In genomic region chr12:119659289-119659897, GRCh38 we compare ENCODE assay signal across 8 cellular contexts. TPM values are rescaled to one million over a fixed set of nuclear protein-coding genes. Genes with fewer than 3 reads are reported as not detected.
DNase-seq lines count a peak whose midpoint lies in the region; ATAC-seq and TF ChIP-seq lines count a peak whose summit lies in the region.

No MANE protein-coding gene starts in this region.

- no peaks in the 10 kb centered on the region for H3K36me3 Mint-ChIP-seq in T-helper 17 cell (ENCODE audit: low read depth)
- H3K36me3 Mint-ChIP-seq in nephron progenitor cell (ENCODE audit: low read depth), result no peaks in the 10 kb centered on the region

- peak; percentile 77 for ATAC-seq in T-helper 17 cell
- ATAC-seq in GM18858 (IDR thresholded peaks at IDR 0.05; ENCODE audit: unreplicated experiment), result no peak

- H3K27ac ChIP-seq in Karpas-422 (ENCODE audit: low read length), result no peak overlapping the region

- H3K27me3 Mint-ChIP-seq in T-helper 17 cell (peaks cover 15% of the 10 kb centered on the region), nephron progenitor cell (ENCODE audit: low read depth, poor library complexity) (peaks cover 27% of the 10 kb centered on the region)

- H3K4me3 ChIP-seq in Karpas-422 (ENCODE audit: low read length), result no peak overlapping the region

- peaks cover 4% of the 10 kb centered on the region for H3K4me1 ChIP-seq in Karpas-422 (ENCODE audit: low read length)

- H2AFZ ChIP-seq in Karpas-422 (ENCODE audit: low read length), result peak overlapping the region; percentile 74; the same call in 1 of the 2 replicates

- peak; percentile 28 for DNase-seq in stimulated activated CD4-positive, alpha-beta T cell treated with anti-CD3 and anti-CD28 coated beads, Interleukin-12 subunit alpha, Interleukin-12 subunit beta, amount 100 ng/mL, for 4 hours
- no peak for DNase-seq in stimulated activated CD4-positive, alpha-beta T cell treated with anti-CD3 and anti-CD28 coated beads, Interleukin-1b, Interleukin-23, amount 100 ng/mL, for 48 hours
- DNase-seq in Karpas-422 (peak; percentile 78), T-helper 17 cell (peak in 2 of 3 donors; percentile 23 to 34), dermis microvascular lymphatic vessel endothelial cell (ENCODE audit: low read depth in 2 of 2) (peak; percentile 18 to 44), nephron progenitor cell (peak; percentile 54), HK-2 (ENCODE audit: unreplicated experiment) (no peak)

- no peaks in the 10 kb centered on the region for H3K79me2 ChIP-seq in Karpas-422 (ENCODE audit: low read length)

- H3K4me2 ChIP-seq in Karpas-422 (ENCODE audit: low read depth, low read length, poor library complexity, severe bottlenecking), result no peak overlapping the region

- H3K4me3 Mint-ChIP-seq in T-helper 17 cell (no peak overlapping the region), nephron progenitor cell (no peak overlapping the region)

- H3K27ac Mint-ChIP-seq in T-helper 17 cell, result peak overlapping the region; percentile 32
- no peak overlapping the region for H3K27ac Mint-ChIP-seq in nephron progenitor cell

- peaks cover 6% of the 10 kb centered on the region for H3K4me1 Mint-ChIP-seq in T-helper 17 cell
- peaks cover 5% of the 10 kb centered on the region for H3K4me1 Mint-ChIP-seq in nephron progenitor cell

- no peaks in the 10 kb centered on the region for H3K9me3 ChIP-seq in Karpas-422 (ENCODE audit: low read length)
- no peaks in the 10 kb centered on the region for H3K9me3 ChIP-seq in T-helper 17 cell (ENCODE audit: control insufficient read depth, low read length, poor library complexity, severe bottlenecking)

- H3K9me2 ChIP-seq in Karpas-422 (replicated peaks; ENCODE audit: insufficient read depth, low read length), result no peaks in the 10 kb centered on the region

- H3K27me3 ChIP-seq in Karpas-422 (ENCODE audit: low read length), result no peaks in the 10 kb centered on the region

- peaks cover 3% of the 10 kb centered on the region for H3K9me3 Mint-ChIP-seq in nephron progenitor cell

- H3K9ac ChIP-seq in Karpas-422 (ENCODE audit: low read length), result no peak overlapping the region

- TF ChIP-seq CTCF in nephron progenitor cell (IDR thresholded peaks at IDR 0.05), result peak; percentile 92

- H3K36me3 ChIP-seq in Karpas-422 (ENCODE audit: insufficient read depth, low read length), result no peaks in the 10 kb centered on the region

- H4K20me1 ChIP-seq in Karpas-422 (ENCODE audit: insufficient read depth, low read depth, low read length), result no peaks in the 10 kb centered on the region

RNA-seq across cellular contexts. Expression of gene PRKAB1, which starts 8.5 kb away (rescaled TPM):
- total RNA-seq in Karpas-422 (2014; rRNA removed; shearing (Covaris generic); ENCODE audit: low replicate concordance), result 28.1 and 32.7 TPM in 2 replicates
- total RNA-seq in T-helper 17 cell (10 to 100 TPM; 20.4 to 28.2 TPM), dermis microvascular lymphatic vessel endothelial cell (11.4 and 21.6 TPM in 2 replicates)

Comparison
In these comparisons a context has a peak if more than half of its experiments do, and no peak if none do; other contexts are left out.
1. DNase-seq: peak in stimulated activated CD4-positive, alpha-beta T cell treated with anti-CD3 and anti-CD28 coated beads, Interleukin-12 subunit alpha, Interleukin-12 subunit beta, amount 100 ng/mL, for 4 hours (single experiment), Karpas-422 (single experiment), T-helper 17 cell (2 of 3), dermis microvascular lymphatic vessel endothelial cell (2 of 2) and nephron progenitor cell (single experiment); none in stimulated activated CD4-positive, alpha-beta T cell treated with anti-CD3 and anti-CD28 coated beads, Interleukin-1b, Interleukin-23, amount 100 ng/mL, for 48 hours (single experiment) and HK-2 (single experiment).